ENCODE assay signal across 21 cellular contexts in genomic region chr3:104610730-104611652, GRCh38.
A peak's percentile ranks its signal among the peaks of the same experiment; 100 is the strongest.
DNase-seq lines count a peak whose midpoint lies in the region; ATAC-seq and TF ChIP-seq lines count a peak whose summit lies in the region.
"Had no signal": no experiment of that assay in that cellular context is flagged by ENCODE, and none has a peak within 500 bp of the region (broad histone marks: within the 10 kb centered on the region; RNA-seq: fewer than 3 reads in every experiment).

No MANE protein-coding gene starts in this region.

- H3K9me2 ChIP-seq in MM.1S (replicated peaks; ENCODE audit: insufficient read depth, low read length) = no peaks in the 10 kb centered on the region

- H3K4me2 ChIP-seq in osteoblast (ENCODE audit: insufficient read depth, low read length) (no peak overlapping the region), MM.1S (ENCODE audit: low read depth, low read length) (no peak overlapping the region)
- H3K4me2 ChIP-seq: hepatocyte had no signal

- no peaks in the 10 kb centered on the region for H3K36me3 ChIP-seq in cardiac muscle cell
- H3K36me3 ChIP-seq in right atrium auricular region = no peaks in the 10 kb centered on the region
- H3K36me3 ChIP-seq in osteoblast (ENCODE audit: insufficient read depth, low read length) = no peaks in the 10 kb centered on the region
- no peaks in the 10 kb centered on the region for H3K36me3 ChIP-seq in upper lobe of right lung
- H3K36me3 ChIP-seq in MM.1S (replicated peaks; ENCODE audit: insufficient read depth, low read length) = no peaks in the 10 kb centered on the region
- H3K36me3 ChIP-seq: spleen had no signal

- TF ChIP-seq CTCF in cardiac muscle cell (IDR thresholded peaks at IDR 0.05; ENCODE audit: low read depth, low read length) (peak; percentile 13), right atrium auricular region (IDR thresholded peaks at IDR 0.05) (no peak), epithelial cell of esophagus (IDR thresholded peaks at IDR 0.05; ENCODE audit: insufficient read depth, low read depth, low read length, missing control alignments) (no peak), osteoblast (IDR thresholded peaks at IDR 0.05; ENCODE audit: extremely low read depth, low read depth, low read length) (peak; percentile 30), upper lobe of right lung (IDR thresholded peaks at IDR 0.05) (peak; percentile 16), MM.1S (IDR thresholded peaks at IDR 0.05; ENCODE audit: low read length) (no peak)

- H3K4me1 ChIP-seq in cardiac muscle cell (ENCODE audit: low read depth) (no peaks in the 10 kb centered on the region), right atrium auricular region (no peaks in the 10 kb centered on the region), osteoblast (ENCODE audit: insufficient read depth, low read length) (no peaks in the 10 kb centered on the region), upper lobe of right lung (no peaks in the 10 kb centered on the region), MM.1S (ENCODE audit: low read length) (no peaks in the 10 kb centered on the region)
- H3K4me1 ChIP-seq: spleen had no signal

- H3K4me3 ChIP-seq in cardiac muscle cell (no peak overlapping the region), right atrium auricular region (no peak overlapping the region), epithelial cell of esophagus (ENCODE audit: low read length) (no peak overlapping the region), osteoblast (ENCODE audit: insufficient read depth, low read length) (no peak overlapping the region), upper lobe of right lung (no peak overlapping the region), MM.1S (ENCODE audit: low read length) (no peak overlapping the region)
- H3K4me3 ChIP-seq: hepatocyte, spleen had no signal

- H3K9me3 ChIP-seq in cardiac muscle cell (ENCODE audit: low read depth) = no peaks in the 10 kb centered on the region
- no peaks in the 10 kb centered on the region for H3K9me3 ChIP-seq in right atrium auricular region
- H3K9me3 ChIP-seq in osteoblast (ENCODE audit: low read depth, low read length) = no peaks in the 10 kb centered on the region
- no peaks in the 10 kb centered on the region for H3K9me3 ChIP-seq in upper lobe of right lung
- no peaks in the 10 kb centered on the region for H3K9me3 ChIP-seq in MM.1S (replicated peaks; ENCODE audit: insufficient read depth, low read length)
- H3K9me3 ChIP-seq: spleen had no signal

- DNase-seq in cardiac muscle cell (ENCODE audit: low read depth in 1 of 2, low spot score in 1 of 2) (no peak), right atrium auricular region (ENCODE audit: low spot score) (no peak), epithelial cell of esophagus (ENCODE audit: low read depth) (peak; percentile 75), osteoblast (ENCODE audit: insufficient read length, low spot score, missing footprints) (no peak), upper lobe of right lung (no peak), MM.1S (no peak), NCI-H2171 (lab: John Stamatoyannopoulos, UW) (no peak)
- DNase-seq: activated CD4-positive, alpha-beta T cell treated with anti-CD3 and anti-CD28 coated beads, Interleukin-2, amount 10 ng/mL, durations not matched to agents 24 days and 14 days; CD8-positive, alpha-beta memory T cell; effector memory CD4-positive, alpha-beta T cell; islet precursor cell; mammary epithelial cell; MV-4-11; naive B cell; NCI-H187 treated with DMSO at 0.1 percent for 48 hours; NCI-H510A treated with DMSO at 0.1 percent for 48 hours; spleen; stimulated activated CD4-positive, alpha-beta T cell treated with anti-CD3 and anti-CD28 coated beads, Interleukin-4, amount 100 ng/mL, for 4 hours; T-cell had no signal

- intact Hi-C loops in upper lobe of right lung (cut with DNase I) = no loop called here

- no peaks in the 10 kb centered on the region for H3K27me3 ChIP-seq in cardiac muscle cell
- H3K27me3 ChIP-seq in right atrium auricular region = no peaks in the 10 kb centered on the region
- H3K27me3 ChIP-seq in osteoblast (ENCODE audit: insufficient read depth, low read length) = no peaks in the 10 kb centered on the region
- H3K27me3 ChIP-seq in upper lobe of right lung = no peaks in the 10 kb centered on the region
- H3K27me3 ChIP-seq in MM.1S (replicated peaks; ENCODE audit: insufficient read depth, low read length) = no peaks in the 10 kb centered on the region
- H3K27me3 ChIP-seq: hepatocyte, spleen had no signal

- no peaks in the 10 kb centered on the region for H3K79me2 ChIP-seq in osteoblast (ENCODE audit: insufficient read depth, low read length)
- no peaks in the 10 kb centered on the region for H3K79me2 ChIP-seq in MM.1S (ENCODE audit: low read length)
- H3K79me2 ChIP-seq: hepatocyte had no signal

- no peaks in the 10 kb centered on the region for H3F3A ChIP-seq in MM.1S (ENCODE audit: insufficient read depth, low read length)

- H4K20me1 ChIP-seq in osteoblast (ENCODE audit: insufficient read depth, low read length) (no peaks in the 10 kb centered on the region), MM.1S (ENCODE audit: insufficient read depth, low read length) (no peaks in the 10 kb centered on the region)

- no peak overlapping the region for H3K9ac ChIP-seq in MM.1S (ENCODE audit: low read length)

- H2AFZ ChIP-seq in osteoblast (ENCODE audit: low read length) (no peak overlapping the region), MM.1S (ENCODE audit: low read length) (no peak overlapping the region)
- H2AFZ ChIP-seq: hepatocyte had no signal

- peak; percentile 83 for ATAC-seq in upper lobe of right lung
- no peak for ATAC-seq in GM19035 (IDR thresholded peaks at IDR 0.05; ENCODE audit: unreplicated experiment)
- ATAC-seq: T-cell had no signal

- H3K27ac ChIP-seq in cardiac muscle cell (no peak overlapping the region), right atrium auricular region (no peak overlapping the region), osteoblast (ENCODE audit: low read depth, low read length) (no peak overlapping the region), upper lobe of right lung (no peak overlapping the region), MM.1S (ENCODE audit: low read length) (no peak overlapping the region)
- H3K27ac ChIP-seq: hepatocyte, spleen had no signal

Comparison
In these comparisons a context has a peak if more than half of its experiments do, and no peak if none do; other contexts are left out.
1. CTCF ChIP-seq: peak in cardiac muscle cell (single experiment), osteoblast (single experiment) and upper lobe of right lung (single experiment); none in right atrium auricular region (0 of 2), epithelial cell of esophagus (single experiment) and MM.1S (single experiment).